26 cellular contexts compared by ENCODE assay signal in genomic region chr4:55933611-55934010, GRCh38.
"Had no signal": no experiment of that assay in that cellular context is flagged by ENCODE, and none has a peak within 500 bp of the region (broad histone marks: within the 10 kb centered on the region; RNA-seq: fewer than 3 reads in every experiment).

No MANE protein-coding gene starts in this region.

- H3K27me3 ChIP-seq: colonic mucosa, heart right ventricle, left lung, ovary, sigmoid colon, spleen, testis, tibial artery had no signal

- DNase-seq: colonic mucosa; effector CD8-positive, alpha-beta T cell; endodermal cell; foreskin melanocyte; glutamatergic neuron; heart right ventricle; hypothalamus; immature natural killer cell; islet precursor cell; left lung; natural killer cell; occipital lobe; ovary; posterior cingulate gyrus; psoas muscle; right cardiac atrium; sigmoid colon; spleen; stimulated activated CD4-positive, alpha-beta T cell treated with anti-CD3 and anti-CD28 coated beads, Interleukin-4, amount 100 ng/mL, for 4 hours; stimulated activated naive CD8-positive, alpha-beta T cell treated with anti-CD3 and anti-CD28 coated beads, Interleukin-15, Interleukin-2, amounts not matched to agents 100 U/mL and 50 U/mL, for 24 hours; substantia nigra; testis; tibial artery had no signal

- H3K4me1 ChIP-seq: colonic mucosa, psoas muscle, sigmoid colon, testis, tibial artery had no signal

- H3K36me3 ChIP-seq: colonic mucosa, ovary, sigmoid colon, tibial artery had no signal

- H3K27ac ChIP-seq: colonic mucosa, epithelial cell of prostate, heart right ventricle, left lung, ovary, psoas muscle, sigmoid colon, spleen, testis, tibial artery had no signal

- ATAC-seq: esophagus mucosa; heart right ventricle; left lung; natural killer cell; psoas muscle; right cardiac atrium; stimulated activated memory B cell treated with anti-CD40 and anti-IgM and Interleukin-4, amounts not matched to agents 10 μg/mL and 1 μg/mL and 100 μg/mL, for 72 hours; stimulated activated naive CD8-positive, alpha-beta T cell treated with anti-CD3 and anti-CD28 coated beads, Interleukin-15, Interleukin-2, amounts not matched to agents 100 U/mL and 50 U/mL, for 24 hours had no signal

- H3K9me3 ChIP-seq: colonic mucosa, ovary, psoas muscle, testis, tibial artery had no signal

- H3K4me3 ChIP-seq: colonic mucosa, heart right ventricle, left lung, ovary, psoas muscle, sigmoid colon, spleen, testis, tibial artery had no signal
